In genomic region chr3:12994607-12995388, GRCh38 we compare ENCODE assay signal across 8 cellular contexts.
DNase-seq lines count a peak whose midpoint lies in the region; ATAC-seq, FAIRE-seq and TF ChIP-seq lines count a peak whose summit lies in the region.

No MANE protein-coding gene starts in this region.

- FAIRE-seq in RCC 7860 (lab: Jason Lieb, UNC), result no peak

- H3K27me3 Mint-ChIP-seq in neural progenitor cell (ENCODE audit: insufficient read depth, low read depth), result peaks cover 3% of the 10 kb centered on the region

- peaks cover 33% of the 10 kb centered on the region for H3K4me1 Mint-ChIP-seq in neural progenitor cell

- H3K27me3 ChIP-seq in neural progenitor cell, result peaks cover 24% of the 10 kb centered on the region
- H3K27me3 ChIP-seq in stomach smooth muscle (ENCODE audit: control insufficient read depth in 1 of 2, insufficient read depth in 2 of 2, low read length in 2 of 2), result no peaks in the 10 kb centered on the region

- H3K4me1 ChIP-seq in neural progenitor cell (peaks cover 15% of the 10 kb centered on the region), stomach smooth muscle (ENCODE audit: control insufficient read depth, insufficient read depth, low read length) (peaks cover 34% of the 10 kb centered on the region)

- H3K9me3 Mint-ChIP-seq in neural progenitor cell, result no peaks in the 10 kb centered on the region

- peak; percentile 94 for TF ChIP-seq CTCF in foreskin fibroblast (IDR thresholded peaks at IDR 0.05; ENCODE audit: low read depth, low read length)
- TF ChIP-seq CTCF in neural progenitor cell (IDR thresholded peaks at IDR 0.05), result peak; percentile 88

- peak overlapping the region; percentile 62 for H2AFZ ChIP-seq in neural progenitor cell (replicated peaks)

- ATAC-seq in GM21360 (IDR thresholded peaks at IDR 0.05; ENCODE audit: unreplicated experiment), result peak; percentile 66

- peaks cover 37% of the 10 kb centered on the region for H4K20me1 ChIP-seq in neural progenitor cell (ENCODE audit: low read depth)

- H3K27ac ChIP-seq in neural progenitor cell, result no peak overlapping the region
- peak overlapping the region; percentile 88 for H3K27ac ChIP-seq in stomach smooth muscle (ENCODE audit: low read length)

- peak overlapping the region; percentile 74 for H3K4me2 ChIP-seq in neural progenitor cell

- no peaks in the 10 kb centered on the region for H3K36me3 Mint-ChIP-seq in neural progenitor cell

- DNase-seq in DMS 273 (lab: John Stamatoyannopoulos, UW; ENCODE audit: unreplicated experiment), result peak; percentile 92
- DNase-seq in HT1080 (ENCODE audit: low read depth), result peak; percentile 83
- DNase-seq in RCC 7860 (ENCODE audit: low spot score), result peak; percentile 41
- peak; percentile 78 for DNase-seq in activated effector memory CD4-positive, alpha-beta T cell treated with Interleukin-2 at 50 U/mL for 16 hours
- DNase-seq in foreskin fibroblast, result peak; percentile 62 to 92
- peak; percentile 92 for DNase-seq in neural progenitor cell (ENCODE audit: low spot score)

- H3K4me3 ChIP-seq in foreskin fibroblast (ENCODE audit: low read depth in 1 of 2, low read length in 2 of 2) (peak overlapping the region; percentile 69), neural progenitor cell (peak overlapping the region; percentile 49), stomach smooth muscle (ENCODE audit: low read length in 2 of 2) (peak overlapping the region; percentile 90 to 91)

- H3K9me3 ChIP-seq in neural progenitor cell (ENCODE audit: low read depth), result no peaks in the 10 kb centered on the region
- no peaks in the 10 kb centered on the region for H3K9me3 ChIP-seq in stomach smooth muscle (ENCODE audit: control insufficient read depth in 2 of 2, low read length in 2 of 2)

- H3K9ac ChIP-seq in neural progenitor cell, result no peak overlapping the region
- H3K9ac ChIP-seq in stomach smooth muscle (ENCODE audit: low read length in 2 of 2), result peak overlapping the region; percentile 85 to 86

- H3K27ac Mint-ChIP-seq in neural progenitor cell, result peak overlapping the region; percentile 39

- H3K4me3 Mint-ChIP-seq in neural progenitor cell, result peak overlapping the region; percentile 88

- peaks cover 31% of the 10 kb centered on the region for H3F3A ChIP-seq in neural progenitor cell (ENCODE audit: low read depth)

- H3K36me3 ChIP-seq in neural progenitor cell, result no peaks in the 10 kb centered on the region
- H3K36me3 ChIP-seq in stomach smooth muscle (ENCODE audit: control insufficient read depth in 2 of 2, insufficient read depth in 2 of 2, low read length in 2 of 2), result no peaks in the 10 kb centered on the region

- no peaks in the 10 kb centered on the region for H3K79me2 ChIP-seq in neural progenitor cell (ENCODE audit: low read depth)

Comparison
In these comparisons a context has a peak if more than half of its experiments do, and no peak if none do; other contexts are left out.
1. DNase-seq: peak in every context shown above with its lines; median percentile 92 in DMS 273; 92 in neural progenitor cell; 83 in HT1080; 78 in activated effector memory CD4-positive, alpha-beta T cell treated with Interleukin-2 at 50 U/mL for 16 hours; 77 in foreskin fibroblast; 41 in RCC 7860.